ENCODE assay signal across 9 cellular contexts in genomic region chr3:30682434-30683155, GRCh38.
DNase-seq lines count a peak whose midpoint lies in the region; ATAC-seq lines count a peak whose summit lies in the region.
"Had no signal": no experiment of that assay in that cellular context is flagged by ENCODE, and none has a peak within 500 bp of the region (broad histone marks: within the 10 kb centered on the region; RNA-seq: fewer than 3 reads in every experiment).

No MANE protein-coding gene starts in this region.

- H3K9me3 Mint-ChIP-seq in naive B cell: no peaks in the 10 kb centered on the region
- H3K9me3 Mint-ChIP-seq: nephron progenitor cell had no signal

- DNase-seq in AG08395 (ENCODE audit: low spot score) (peak; percentile 9), adipocyte (ENCODE audit: low read depth) (peak; percentile 52), naive B cell (no peak), COLO668 (lab: John Stamatoyannopoulos, UW; ENCODE audit: unreplicated experiment) (no peak), amniotic stem cell (lab: John Stamatoyannopoulos, UW) (no peak), globus pallidus (ENCODE audit: low spot score) (no peak)
- DNase-seq: nephron progenitor cell had no signal

- H3K27me3 ChIP-seq in adipocyte (replicated peaks; ENCODE audit: control insufficient read depth, insufficient read depth, low read length): no peaks in the 10 kb centered on the region

- H3K27me3 Mint-ChIP-seq in naive B cell: no peaks in the 10 kb centered on the region

- ATAC-seq in GM18520 (IDR thresholded peaks at IDR 0.05; ENCODE audit: unreplicated experiment): peak; percentile 66
- peak; percentile 68 to 79 for ATAC-seq in naive B cell (ENCODE audit: low read depth in 2 of 2)
- ATAC-seq in HG02678 (IDR thresholded peaks at IDR 0.05; ENCODE audit: unreplicated experiment): no peak

- peaks cover 42% of the 10 kb centered on the region for H3K36me3 ChIP-seq in adipocyte (ENCODE audit: control insufficient read depth, insufficient read depth, low read length, severe bottlenecking)

- H3K4me3 ChIP-seq in adipocyte (ENCODE audit: low read length): no peak overlapping the region

- peak overlapping the region in 2 of 8 donors; percentile 13 to 25 for H3K4me3 Mint-ChIP-seq in naive B cell
- H3K4me3 Mint-ChIP-seq: nephron progenitor cell had no signal

- H3K4me1 Mint-ChIP-seq in naive B cell: peaks cover 58 to 84% (median 59%) of the 10 kb centered on the region in 3 donors

- peaks cover 56 to 64% of the 10 kb centered on the region in 2 donors for H3K36me3 Mint-ChIP-seq in naive B cell

- H3K9me3 ChIP-seq in adipocyte (ENCODE audit: control insufficient read depth, low read length): no peaks in the 10 kb centered on the region

- peak overlapping the region; percentile 20 to 94 (median 80) for H3K27ac Mint-ChIP-seq in naive B cell
- H3K27ac Mint-ChIP-seq: nephron progenitor cell had no signal

- H3K4me1 ChIP-seq in adipocyte (ENCODE audit: control insufficient read depth, insufficient read depth, low read length): peaks cover 61% of the 10 kb centered on the region

- H3K9ac ChIP-seq in adipocyte (ENCODE audit: low read length): peak overlapping the region; percentile 11

Comparison
In these comparisons a context has a peak if more than half of its experiments do, and no peak if none do; other contexts are left out.
1. DNase-seq: peak in AG08395 (single experiment) and adipocyte (single experiment); none in naive B cell (single experiment), COLO668 (single experiment), amniotic stem cell (single experiment) and globus pallidus (single experiment).